In the genomic region with DNA sequence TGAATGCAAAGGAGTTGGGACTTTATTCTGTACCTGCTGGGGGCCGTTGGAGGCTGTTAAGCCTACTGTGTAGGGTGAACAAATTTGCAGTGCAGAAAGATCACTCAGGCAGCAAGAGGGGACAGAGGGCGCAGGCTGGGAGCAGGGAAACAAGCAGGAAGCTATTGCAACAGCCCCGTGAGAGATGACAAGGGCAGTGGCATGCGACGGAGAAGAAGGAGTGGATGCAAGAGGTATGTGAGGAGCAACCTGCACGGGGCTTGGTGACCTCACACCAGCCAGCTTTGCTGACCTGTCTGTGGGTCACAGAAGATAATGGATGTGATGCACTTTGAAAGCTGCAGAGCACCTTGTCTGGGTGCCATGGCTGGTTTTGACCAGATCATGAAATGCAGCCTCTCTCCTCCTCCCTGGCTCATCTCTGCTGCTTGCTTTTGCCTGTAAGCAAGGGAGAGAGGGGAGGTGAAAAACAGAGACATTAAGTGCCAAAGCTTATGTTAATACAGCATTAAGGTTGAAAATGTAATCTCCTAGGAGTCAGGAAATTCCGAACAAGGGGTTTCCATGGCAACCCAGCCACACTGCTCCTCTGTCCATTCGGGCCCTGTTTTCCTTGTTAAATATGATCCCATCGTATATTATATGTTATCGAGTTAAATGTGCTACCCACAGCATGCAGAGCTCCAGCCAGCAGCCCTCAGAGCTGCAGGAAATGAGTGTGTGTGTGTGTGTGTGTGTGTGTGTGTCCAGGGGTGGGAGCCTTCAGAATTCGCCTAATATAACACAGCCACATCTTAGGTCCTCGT, we compare ENCODE assay signal across 13 cellular contexts.
DNase-seq lines count a peak whose midpoint lies in the region; ATAC-seq and TF ChIP-seq lines count a peak whose summit lies in the region.
"Had no signal": no experiment of that assay in that cellular context is flagged by ENCODE, and none has a peak within 500 bp of the region (broad histone marks: within the 10 kb centered on the region; RNA-seq: fewer than 3 reads in every experiment).

No MANE protein-coding gene starts in this region.

- H3K27ac Mint-ChIP-seq in endothelial cell (ENCODE audit: unreplicated experiment) = peak overlapping the region; percentile 45

- H3K9me3 Mint-ChIP-seq in endothelial cell (ENCODE audit: unreplicated experiment) = no peaks in the 10 kb centered on the region

- peaks cover 2% of the 10 kb centered on the region for H3K27me3 ChIP-seq in foreskin keratinocyte
- no peaks in the 10 kb centered on the region for H3K27me3 ChIP-seq in upper lobe of left lung
- H3K27me3 ChIP-seq: cardiac muscle cell had no signal

- peaks cover 13% of the 10 kb centered on the region for H3K27me3 Mint-ChIP-seq in endothelial cell (ENCODE audit: unreplicated experiment)

- TF ChIP-seq EP300 in upper lobe of left lung (IDR thresholded peaks at IDR 0.05) = no peak

- H3K4me1 ChIP-seq in foreskin keratinocyte (peaks cover 5% of the 10 kb centered on the region), upper lobe of left lung (peaks cover 6 to 17% (median 12%) of the 10 kb centered on the region in 4 donors)

- no peak for TF ChIP-seq POLR2A in upper lobe of left lung (IDR thresholded peaks at IDR 0.05)

- peaks cover 25% of the 10 kb centered on the region for H3K4me1 Mint-ChIP-seq in endothelial cell (ENCODE audit: unreplicated experiment)

- DNase-seq in EH (ENCODE audit: low read depth) (peak; percentile 93), MV-4-11 (lab: John Stamatoyannopoulos, UW) (peak; percentile 13), endothelial cell (ENCODE audit: low spot score) (no peak), non-pigmented ciliary epithelial cell (ENCODE audit: low read depth) (peak; percentile 59), foreskin keratinocyte (no peak), GF-D8 (lab: John Stamatoyannopoulos, UW) (no peak), upper lobe of left lung (no peak)
- DNase-seq: activated T-cell treated with anti-CD3 and anti-CD28 coated beads, Interleukin-2, amount 50 U/mL, for 1 hour; mammary epithelial cell; NCI-H1048; T-helper 9 cell had no signal

- H3K27ac ChIP-seq in foreskin keratinocyte (no peak overlapping the region), upper lobe of left lung (no peak overlapping the region)
- H3K27ac ChIP-seq: cardiac muscle cell had no signal

- H3K4me3 Mint-ChIP-seq in endothelial cell (ENCODE audit: unreplicated experiment) = no peak overlapping the region

- no peak for ATAC-seq in GM18873 (IDR thresholded peaks at IDR 0.05; ENCODE audit: low FRiP score, unreplicated experiment)
- no peak for ATAC-seq in foreskin keratinocyte
- ATAC-seq in upper lobe of left lung (ENCODE audit: low FRiP score in 2 of 2) = no peak

- H3K9me3 ChIP-seq in upper lobe of left lung = no peaks in the 10 kb centered on the region

- WGBS in upper lobe of left lung, 2 donors = 28 to 29% methylated on average over 10 to 12 of the region's 12 CpGs

- no peaks in the 10 kb centered on the region for H3K36me3 Mint-ChIP-seq in endothelial cell (ENCODE audit: low read depth, unreplicated experiment)

- H3K4me3 ChIP-seq in upper lobe of left lung = no peak overlapping the region
- H3K4me3 ChIP-seq: cardiac muscle cell had no signal

- no peaks in the 10 kb centered on the region for H3K36me3 ChIP-seq in upper lobe of left lung
- H3K36me3 ChIP-seq: cardiac muscle cell had no signal

- TF ChIP-seq CTCF in endothelial cell (IDR thresholded peaks at IDR 0.05; ENCODE audit: unreplicated experiment) (no peak), foreskin keratinocyte (conservative IDR thresholded peaks at IDR 0.05) (no peak), upper lobe of left lung (IDR thresholded peaks at IDR 0.05) (no peak)

Comparison
In these comparisons a context has a peak if more than half of its experiments do, and no peak if none do; other contexts are left out.
1. DNase-seq: peak in EH (single experiment), MV-4-11 (single experiment) and non-pigmented ciliary epithelial cell (single experiment); none in endothelial cell (single experiment), foreskin keratinocyte (0 of 2), GF-D8 (single experiment) and upper lobe of left lung (0 of 2).